2 cellular contexts compared by ENCODE assay signal in the genomic region with DNA sequence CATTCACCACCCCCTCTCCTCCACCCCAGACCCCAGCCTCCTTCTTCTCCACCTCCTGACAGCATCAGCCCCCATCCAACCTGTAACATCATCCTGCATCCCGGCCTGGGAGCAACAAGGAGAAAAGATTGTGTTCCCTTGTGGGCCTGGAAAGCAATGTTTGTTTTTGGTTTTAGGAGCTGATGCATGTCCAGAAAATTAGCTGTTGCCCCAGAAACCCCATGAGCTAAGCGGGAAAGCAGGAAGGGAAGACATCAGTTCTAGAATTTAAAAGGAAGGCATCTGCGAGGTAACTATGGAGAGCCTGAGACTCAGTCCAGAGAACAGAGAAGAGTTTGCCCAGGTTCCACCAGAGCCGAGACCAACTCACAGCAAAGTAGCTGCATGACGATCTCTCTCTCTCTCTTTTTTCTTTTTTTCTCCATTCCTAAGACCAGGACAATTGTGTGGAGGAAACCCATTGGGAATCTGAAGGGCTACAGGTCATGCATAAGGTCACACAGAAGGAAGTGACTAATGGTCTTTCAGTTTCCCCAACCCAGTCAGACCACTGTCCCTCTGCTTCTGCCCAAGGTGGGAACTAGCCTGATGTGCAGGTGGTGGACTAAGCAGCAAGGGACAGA.
TF ChIP-seq lines count a peak whose summit lies in the region.

No MANE protein-coding gene starts in this region.

TF ChIP-seq in HCT116, 20 proteins besides CTCF, POLR2A, EP300 and RAD21:
- TF ChIP-seq CBX3 (IDR thresholded peaks at IDR 0.05; ENCODE audit: low read depth) (no peak), CEBPB (IDR thresholded peaks at IDR 0.05; ENCODE audit: low read depth) (no peak), JUND (IDR thresholded peaks at IDR 0.05) (no peak), ZNF274 (IDR thresholded peaks at IDR 0.05; ENCODE audit: low read depth, low read length) (no peak), SP1 (IDR thresholded peaks at IDR 0.05; ENCODE audit: low read depth) (no peak), SRF (IDR thresholded peaks at IDR 0.05; ENCODE audit: low read depth) (no peak), SIN3A (IDR thresholded peaks at IDR 0.05; ENCODE audit: low read depth) (no peak), TCF7L2 (IDR thresholded peaks at IDR 0.05; ENCODE audit: borderline replicate concordance, extremely low read depth, insufficient read depth, insufficient read length) (no peak), EZH2 (IDR thresholded peaks at IDR 0.05) (no peak), FOSL1 (IDR thresholded peaks at IDR 0.05; ENCODE audit: low read depth) (no peak), ZFX (IDR thresholded peaks at IDR 0.05) (no peak), POLR2AphosphoS5 (IDR thresholded peaks at IDR 0.05; ENCODE audit: low read depth, low read length) (no peak), YY1 (IDR thresholded peaks at IDR 0.05; ENCODE audit: extremely low read depth, insufficient replicate concordance, low read depth, low read length) (no peak)
- TF ChIP-seq, protein P1, sequence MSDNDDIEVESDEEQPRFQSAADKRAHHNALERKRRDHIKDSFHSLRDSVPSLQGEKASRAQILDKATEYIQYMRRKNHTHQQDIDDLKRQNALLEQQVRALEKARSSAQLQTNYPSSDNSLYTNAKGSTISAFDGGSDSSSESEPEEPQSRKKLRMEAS (IDR thresholded peaks at IDR 0.05) = no peak
- TF ChIP-seq, protein P2, sequence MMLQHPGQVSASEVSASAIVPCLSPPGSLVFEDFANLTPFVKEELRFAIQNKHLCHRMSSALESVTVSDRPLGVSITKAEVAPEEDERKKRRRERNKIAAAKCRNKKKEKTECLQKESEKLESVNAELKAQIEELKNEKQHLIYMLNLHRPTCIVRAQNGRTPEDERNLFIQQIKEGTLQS (IDR thresholded peaks at IDR 0.05) = no peak
- TF ChIP-seq, protein P3, sequence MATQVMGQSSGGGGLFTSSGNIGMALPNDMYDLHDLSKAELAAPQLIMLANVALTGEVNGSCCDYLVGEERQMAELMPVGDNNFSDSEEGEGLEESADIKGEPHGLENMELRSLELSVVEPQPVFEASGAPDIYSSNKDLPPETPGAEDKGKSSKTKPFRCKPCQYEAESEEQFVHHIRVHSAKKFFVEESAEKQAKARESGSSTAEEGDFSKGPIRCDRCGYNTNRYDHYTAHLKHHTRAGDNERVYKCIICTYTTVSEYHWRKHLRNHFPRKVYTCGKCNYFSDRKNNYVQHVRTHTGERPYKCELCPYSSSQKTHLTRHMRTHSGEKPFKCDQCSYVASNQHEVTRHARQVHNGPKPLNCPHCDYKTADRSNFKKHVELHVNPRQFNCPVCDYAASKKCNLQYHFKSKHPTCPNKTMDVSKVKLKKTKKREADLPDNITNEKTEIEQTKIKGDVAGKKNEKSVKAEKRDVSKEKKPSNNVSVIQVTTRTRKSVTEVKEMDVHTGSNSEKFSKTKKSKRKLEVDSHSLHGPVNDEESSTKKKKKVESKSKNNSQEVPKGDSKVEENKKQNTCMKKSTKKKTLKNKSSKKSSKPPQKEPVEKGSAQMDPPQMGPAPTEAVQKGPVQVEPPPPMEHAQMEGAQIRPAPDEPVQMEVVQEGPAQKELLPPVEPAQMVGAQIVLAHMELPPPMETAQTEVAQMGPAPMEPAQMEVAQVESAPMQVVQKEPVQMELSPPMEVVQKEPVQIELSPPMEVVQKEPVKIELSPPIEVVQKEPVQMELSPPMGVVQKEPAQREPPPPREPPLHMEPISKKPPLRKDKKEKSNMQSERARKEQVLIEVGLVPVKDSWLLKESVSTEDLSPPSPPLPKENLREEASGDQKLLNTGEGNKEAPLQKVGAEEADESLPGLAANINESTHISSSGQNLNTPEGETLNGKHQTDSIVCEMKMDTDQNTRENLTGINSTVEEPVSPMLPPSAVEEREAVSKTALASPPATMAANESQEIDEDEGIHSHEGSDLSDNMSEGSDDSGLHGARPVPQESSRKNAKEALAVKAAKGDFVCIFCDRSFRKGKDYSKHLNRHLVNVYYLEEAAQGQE (IDR thresholded peaks at IDR 0.05; ENCODE audit: low read depth) = no peak
- TF ChIP-seq, protein P4, sequence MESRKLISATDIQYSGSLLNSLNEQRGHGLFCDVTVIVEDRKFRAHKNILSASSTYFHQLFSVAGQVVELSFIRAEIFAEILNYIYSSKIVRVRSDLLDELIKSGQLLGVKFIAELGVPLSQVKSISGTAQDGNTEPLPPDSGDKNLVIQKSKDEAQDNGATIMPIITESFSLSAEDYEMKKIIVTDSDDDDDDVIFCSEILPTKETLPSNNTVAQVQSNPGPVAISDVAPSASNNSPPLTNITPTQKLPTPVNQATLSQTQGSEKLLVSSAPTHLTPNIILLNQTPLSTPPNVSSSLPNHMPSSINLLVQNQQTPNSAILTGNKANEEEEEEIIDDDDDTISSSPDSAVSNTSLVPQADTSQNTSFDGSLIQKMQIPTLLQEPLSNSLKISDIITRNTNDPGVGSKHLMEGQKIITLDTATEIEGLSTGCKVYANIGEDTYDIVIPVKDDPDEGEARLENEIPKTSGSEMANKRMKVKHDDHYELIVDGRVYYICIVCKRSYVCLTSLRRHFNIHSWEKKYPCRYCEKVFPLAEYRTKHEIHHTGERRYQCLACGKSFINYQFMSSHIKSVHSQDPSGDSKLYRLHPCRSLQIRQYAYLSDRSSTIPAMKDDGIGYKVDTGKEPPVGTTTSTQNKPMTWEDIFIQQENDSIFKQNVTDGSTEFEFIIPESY (IDR thresholded peaks at IDR 0.05; ENCODE audit: extremely low read depth, insufficient replicate concordance, low read length) = no peak
TF ChIP-seq in HCT116: peak in this region for 0.

TF ChIP-seq in H1, 55 proteins besides CTCF, POLR2A, EP300 and RAD21:
- TF ChIP-seq, protein P5, sequence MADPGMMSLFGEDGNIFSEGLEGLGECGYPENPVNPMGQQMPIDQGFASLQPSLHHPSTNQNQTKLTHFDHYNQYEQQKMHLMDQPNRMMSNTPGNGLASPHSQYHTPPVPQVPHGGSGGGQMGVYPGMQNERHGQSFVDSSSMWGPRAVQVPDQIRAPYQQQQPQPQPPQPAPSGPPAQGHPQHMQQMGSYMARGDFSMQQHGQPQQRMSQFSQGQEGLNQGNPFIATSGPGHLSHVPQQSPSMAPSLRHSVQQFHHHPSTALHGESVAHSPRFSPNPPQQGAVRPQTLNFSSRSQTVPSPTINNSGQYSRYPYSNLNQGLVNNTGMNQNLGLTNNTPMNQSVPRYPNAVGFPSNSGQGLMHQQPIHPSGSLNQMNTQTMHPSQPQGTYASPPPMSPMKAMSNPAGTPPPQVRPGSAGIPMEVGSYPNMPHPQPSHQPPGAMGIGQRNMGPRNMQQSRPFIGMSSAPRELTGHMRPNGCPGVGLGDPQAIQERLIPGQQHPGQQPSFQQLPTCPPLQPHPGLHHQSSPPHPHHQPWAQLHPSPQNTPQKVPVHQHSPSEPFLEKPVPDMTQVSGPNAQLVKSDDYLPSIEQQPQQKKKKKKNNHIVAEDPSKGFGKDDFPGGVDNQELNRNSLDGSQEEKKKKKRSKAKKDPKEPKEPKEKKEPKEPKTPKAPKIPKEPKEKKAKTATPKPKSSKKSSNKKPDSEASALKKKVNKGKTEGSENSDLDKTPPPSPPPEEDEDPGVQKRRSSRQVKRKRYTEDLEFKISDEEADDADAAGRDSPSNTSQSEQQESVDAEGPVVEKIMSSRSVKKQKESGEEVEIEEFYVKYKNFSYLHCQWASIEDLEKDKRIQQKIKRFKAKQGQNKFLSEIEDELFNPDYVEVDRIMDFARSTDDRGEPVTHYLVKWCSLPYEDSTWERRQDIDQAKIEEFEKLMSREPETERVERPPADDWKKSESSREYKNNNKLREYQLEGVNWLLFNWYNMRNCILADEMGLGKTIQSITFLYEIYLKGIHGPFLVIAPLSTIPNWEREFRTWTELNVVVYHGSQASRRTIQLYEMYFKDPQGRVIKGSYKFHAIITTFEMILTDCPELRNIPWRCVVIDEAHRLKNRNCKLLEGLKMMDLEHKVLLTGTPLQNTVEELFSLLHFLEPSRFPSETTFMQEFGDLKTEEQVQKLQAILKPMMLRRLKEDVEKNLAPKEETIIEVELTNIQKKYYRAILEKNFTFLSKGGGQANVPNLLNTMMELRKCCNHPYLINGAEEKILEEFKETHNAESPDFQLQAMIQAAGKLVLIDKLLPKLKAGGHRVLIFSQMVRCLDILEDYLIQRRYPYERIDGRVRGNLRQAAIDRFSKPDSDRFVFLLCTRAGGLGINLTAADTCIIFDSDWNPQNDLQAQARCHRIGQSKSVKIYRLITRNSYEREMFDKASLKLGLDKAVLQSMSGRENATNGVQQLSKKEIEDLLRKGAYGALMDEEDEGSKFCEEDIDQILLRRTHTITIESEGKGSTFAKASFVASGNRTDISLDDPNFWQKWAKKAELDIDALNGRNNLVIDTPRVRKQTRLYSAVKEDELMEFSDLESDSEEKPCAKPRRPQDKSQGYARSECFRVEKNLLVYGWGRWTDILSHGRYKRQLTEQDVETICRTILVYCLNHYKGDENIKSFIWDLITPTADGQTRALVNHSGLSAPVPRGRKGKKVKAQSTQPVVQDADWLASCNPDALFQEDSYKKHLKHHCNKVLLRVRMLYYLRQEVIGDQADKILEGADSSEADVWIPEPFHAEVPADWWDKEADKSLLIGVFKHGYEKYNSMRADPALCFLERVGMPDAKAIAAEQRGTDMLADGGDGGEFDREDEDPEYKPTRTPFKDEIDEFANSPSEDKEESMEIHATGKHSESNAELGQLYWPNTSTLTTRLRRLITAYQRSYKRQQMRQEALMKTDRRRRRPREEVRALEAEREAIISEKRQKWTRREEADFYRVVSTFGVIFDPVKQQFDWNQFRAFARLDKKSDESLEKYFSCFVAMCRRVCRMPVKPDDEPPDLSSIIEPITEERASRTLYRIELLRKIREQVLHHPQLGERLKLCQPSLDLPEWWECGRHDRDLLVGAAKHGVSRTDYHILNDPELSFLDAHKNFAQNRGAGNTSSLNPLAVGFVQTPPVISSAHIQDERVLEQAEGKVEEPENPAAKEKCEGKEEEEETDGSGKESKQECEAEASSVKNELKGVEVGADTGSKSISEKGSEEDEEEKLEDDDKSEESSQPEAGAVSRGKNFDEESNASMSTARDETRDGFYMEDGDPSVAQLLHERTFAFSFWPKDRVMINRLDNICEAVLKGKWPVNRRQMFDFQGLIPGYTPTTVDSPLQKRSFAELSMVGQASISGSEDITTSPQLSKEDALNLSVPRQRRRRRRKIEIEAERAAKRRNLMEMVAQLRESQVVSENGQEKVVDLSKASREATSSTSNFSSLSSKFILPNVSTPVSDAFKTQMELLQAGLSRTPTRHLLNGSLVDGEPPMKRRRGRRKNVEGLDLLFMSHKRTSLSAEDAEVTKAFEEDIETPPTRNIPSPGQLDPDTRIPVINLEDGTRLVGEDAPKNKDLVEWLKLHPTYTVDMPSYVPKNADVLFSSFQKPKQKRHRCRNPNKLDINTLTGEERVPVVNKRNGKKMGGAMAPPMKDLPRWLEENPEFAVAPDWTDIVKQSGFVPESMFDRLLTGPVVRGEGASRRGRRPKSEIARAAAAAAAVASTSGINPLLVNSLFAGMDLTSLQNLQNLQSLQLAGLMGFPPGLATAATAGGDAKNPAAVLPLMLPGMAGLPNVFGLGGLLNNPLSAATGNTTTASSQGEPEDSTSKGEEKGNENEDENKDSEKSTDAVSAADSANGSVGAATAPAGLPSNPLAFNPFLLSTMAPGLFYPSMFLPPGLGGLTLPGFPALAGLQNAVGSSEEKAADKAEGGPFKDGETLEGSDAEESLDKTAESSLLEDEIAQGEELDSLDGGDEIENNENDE (IDR thresholded peaks at IDR 0.05; ENCODE audit: insufficient replicate concordance, low read length) = no peak
- TF ChIP-seq TEAD4 (IDR thresholded peaks at IDR 0.05; ENCODE audit: low read depth, low read length) = no peak
- TF ChIP-seq CHD2 (IDR thresholded peaks at IDR 0.05; ENCODE audit: low read length) = no peak
- TF ChIP-seq BRCA1 (IDR thresholded peaks at IDR 0.05; ENCODE audit: low read depth, low read length) = no peak
- TF ChIP-seq CBX5 (IDR thresholded peaks at IDR 0.05; ENCODE audit: low read depth, low read length) = no peak
- TF ChIP-seq JUND (IDR thresholded peaks at IDR 0.05; ENCODE audit: low read length) = no peak
- no peak for TF ChIP-seq RFX5 (IDR thresholded peaks at IDR 0.05; ENCODE audit: borderline replicate concordance, low read depth, low read length)
- no peak for TF ChIP-seq MAFK (IDR thresholded peaks at IDR 0.05; ENCODE audit: low read depth, low read length)
- TF ChIP-seq, protein P6, sequence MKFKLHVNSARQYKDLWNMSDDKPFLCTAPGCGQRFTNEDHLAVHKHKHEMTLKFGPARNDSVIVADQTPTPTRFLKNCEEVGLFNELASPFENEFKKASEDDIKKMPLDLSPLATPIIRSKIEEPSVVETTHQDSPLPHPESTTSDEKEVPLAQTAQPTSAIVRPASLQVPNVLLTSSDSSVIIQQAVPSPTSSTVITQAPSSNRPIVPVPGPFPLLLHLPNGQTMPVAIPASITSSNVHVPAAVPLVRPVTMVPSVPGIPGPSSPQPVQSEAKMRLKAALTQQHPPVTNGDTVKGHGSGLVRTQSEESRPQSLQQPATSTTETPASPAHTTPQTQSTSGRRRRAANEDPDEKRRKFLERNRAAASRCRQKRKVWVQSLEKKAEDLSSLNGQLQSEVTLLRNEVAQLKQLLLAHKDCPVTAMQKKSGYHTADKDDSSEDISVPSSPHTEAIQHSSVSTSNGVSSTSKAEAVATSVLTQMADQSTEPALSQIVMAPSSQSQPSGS (IDR thresholded peaks at IDR 0.05; ENCODE audit: low read length) = no peak
- TF ChIP-seq SP2 (IDR thresholded peaks at IDR 0.05; ENCODE audit: low read length) = no peak
- TF ChIP-seq, protein P1 (IDR thresholded peaks at IDR 0.05) = no peak
- no peak for TF ChIP-seq RNF2 (IDR thresholded peaks at IDR 0.05; ENCODE audit: borderline replicate concordance, low read depth, low read length, missing control alignments, poor library complexity, severe bottlenecking)
- no peak for TF ChIP-seq KDM1A (IDR thresholded peaks at IDR 0.05; ENCODE audit: borderline replicate concordance, low read length)
- no peak for TF ChIP-seq BCL11A (IDR thresholded peaks at IDR 0.05; ENCODE audit: low read depth in 2 of 2, low read length in 2 of 2)
- no peak for TF ChIP-seq NRF1 (IDR thresholded peaks at IDR 0.05; ENCODE audit: low read depth, low read length)
- no peak for TF ChIP-seq TCF12 (IDR thresholded peaks at IDR 0.05; ENCODE audit: low read depth, low read length)
